24 cellular contexts compared by ENCODE assay signal in the genomic region with DNA sequence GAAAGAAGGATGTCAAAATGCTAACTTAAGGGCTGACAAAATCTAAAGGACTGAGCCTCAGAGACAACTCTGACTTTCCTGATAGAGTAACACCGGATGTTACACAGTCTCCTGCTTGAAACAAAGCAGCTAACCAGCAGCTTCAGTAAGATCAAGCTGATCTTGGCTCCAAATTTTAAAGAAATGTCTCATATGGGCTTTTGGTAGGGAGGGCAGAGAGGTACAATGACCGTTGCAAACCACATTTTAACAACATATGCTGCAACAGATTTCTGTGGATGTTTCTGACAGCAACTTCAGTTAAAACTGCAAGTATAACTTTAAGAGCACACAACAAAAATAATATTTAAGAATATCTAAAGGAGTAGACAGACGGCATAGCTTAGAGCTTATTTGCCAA. TPM values are rescaled to one million over a fixed set of nuclear protein-coding genes. Genes with fewer than 3 reads are reported as not detected.
DNase-seq lines count a peak whose midpoint lies in the region; ATAC-seq and TF ChIP-seq lines count a peak whose summit lies in the region.
"Had no signal": no experiment of that assay in that cellular context is flagged by ENCODE, and none has a peak within 500 bp of the region (broad histone marks: within the 10 kb centered on the region; RNA-seq: fewer than 3 reads in every experiment).

No MANE protein-coding gene starts in this region.

- H3K4me3 ChIP-seq in choroid plexus epithelial cell (ENCODE audit: low read depth, low read length): no peak overlapping the region
- no peak overlapping the region for H3K4me3 ChIP-seq in thyroid gland (replicated peaks in 1 of 3)

- TF ChIP-seq POLR2A in thyroid gland (IDR thresholded peaks at IDR 0.05): no peak

- DNase-seq in DMS 273 (lab: John Stamatoyannopoulos, UW; ENCODE audit: unreplicated experiment): peak; percentile 8
- DNase-seq in DMS 273 treated with DMSO at 0.1 percent for 48 hours (lab: John Stamatoyannopoulos, UW): no peak
- DNase-seq in NOMO-1 treated with dmso at 0.1 percent for 144 hours (lab: John Stamatoyannopoulos, UW; ENCODE audit: unreplicated experiment): peak; percentile 22
- peak; percentile 26 for DNase-seq in choroid plexus epithelial cell (ENCODE audit: low read depth)
- no peak for DNase-seq in thyroid gland
- no peak for DNase-seq in HPDE6-E6E7 (ENCODE audit: extremely low spot score)
- DNase-seq: BE2C; CD4-positive, alpha-beta T cell; DMS79 treated with DMSO at 0.1 percent for 48 hours; GDM1; H7; IMR-90; NCI-H1092; NCI-H146; NCI-H2081; NCI-H510A; SIG-M5 had no signal

- H3K27ac ChIP-seq in thyroid gland: no peak overlapping the region
- H3K27ac ChIP-seq: 22Rv1 had no signal

- WGBS in thyroid gland, 2 donors: 95 to 97% methylated on average over 3 of the region's 3 CpGs

- no peaks in the 10 kb centered on the region for H3K36me3 ChIP-seq in thyroid gland
- H3K36me3 ChIP-seq: BE2C had no signal

- no peaks in the 10 kb centered on the region for H3K4me1 ChIP-seq in thyroid gland
- H3K4me1 ChIP-seq: BE2C had no signal

- ATAC-seq in HG02938 (IDR thresholded peaks at IDR 0.05; ENCODE audit: unreplicated experiment): no peak
- ATAC-seq in GM18867 (IDR thresholded peaks at IDR 0.05; ENCODE audit: unreplicated experiment): no peak

- H3K27me3 ChIP-seq in thyroid gland: no peaks in the 10 kb centered on the region
- H3K27me3 ChIP-seq: BE2C had no signal

- TF ChIP-seq CTCF in choroid plexus epithelial cell (conservative IDR thresholded peaks at IDR 0.05; ENCODE audit: low read depth, low read length) (no peak), thyroid gland (IDR thresholded peaks at IDR 0.05) (no peak)

- intact Hi-C loops in thyroid gland (cut with DNase I): no loop called here

- no peaks in the 10 kb centered on the region for H3K9me3 ChIP-seq in thyroid gland
- H3K9me3 ChIP-seq: BE2C had no signal

RNA-seq across cellular contexts. Expression of gene RPGR, which starts 9.1 kb away (rescaled TPM):
- total RNA-seq in thyroid gland: 10 to 100 TPM; 22.6 to 51.2 (median 35.4) TPM

RNA-seq across cellular contexts. Expression of gene OTC, which starts 34.2 kb away (rescaled TPM):
- 1 to 10 TPM in 1 of 4 donors, under 1 TPM in 1, not detected in 2; 0.33 to 1.2 TPM for total RNA-seq in thyroid gland
- total RNA-seq: CD4-positive, alpha-beta T cell; H7; HT1080; IMR-90; LHCN-M2; OCI-LY7; RPMI7951 had no signal

Comparison
In these comparisons a context has a peak if more than half of its experiments do, and no peak if none do; other contexts are left out.
1. DNase-seq: peak in DMS 273 (single experiment), NOMO-1 treated with dmso at 0.1 percent for 144 hours (single experiment) and choroid plexus epithelial cell (single experiment); none in DMS 273 treated with DMSO at 0.1 percent for 48 hours (single experiment), thyroid gland (0 of 2) and HPDE6-E6E7 (single experiment).